In the genomic region with DNA sequence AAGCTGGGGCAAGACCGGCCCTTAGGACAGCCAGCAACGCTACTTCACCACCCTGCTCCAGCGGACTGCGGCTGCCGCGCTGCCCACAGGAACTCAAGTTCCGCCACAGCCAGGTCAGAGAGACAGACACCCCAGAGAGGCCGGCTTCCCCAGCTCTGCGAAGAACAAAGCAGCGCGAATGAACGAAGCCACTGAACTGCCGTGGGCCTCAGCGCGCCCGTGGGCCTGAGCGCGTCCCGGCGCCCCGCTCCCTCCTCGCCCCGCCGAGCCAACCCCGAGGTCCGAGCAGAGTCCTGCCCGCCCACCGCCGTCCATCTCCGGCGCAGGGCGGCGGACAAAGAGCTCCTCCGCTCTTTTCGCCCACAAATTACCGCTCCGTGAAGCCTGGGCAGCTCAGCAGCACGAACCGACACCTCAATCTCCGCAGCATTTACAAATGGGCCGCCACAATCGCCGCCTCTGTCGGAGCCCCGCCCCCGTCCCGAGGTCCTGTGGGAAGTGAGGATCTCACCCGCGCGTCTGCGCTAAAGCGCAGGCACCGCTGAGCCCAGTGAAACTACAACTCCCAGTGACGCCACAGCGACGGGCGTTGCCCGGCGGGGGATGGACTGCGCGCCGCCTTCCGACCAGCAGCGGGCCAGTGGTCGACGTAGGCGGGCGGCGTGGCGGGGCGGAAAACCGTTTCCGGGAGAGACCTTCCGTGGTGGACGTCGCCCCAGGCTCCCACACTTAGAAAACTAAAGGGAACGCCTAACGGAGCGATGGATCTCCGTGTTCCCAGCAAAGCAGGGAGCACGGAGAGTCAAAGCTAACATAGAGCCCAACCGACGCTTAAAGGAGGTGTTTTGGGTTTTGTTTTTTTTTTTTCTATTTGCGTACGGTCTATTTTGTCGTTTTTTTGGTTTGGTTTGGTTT, we compare ENCODE assay signal across 8 cellular contexts.
DNase-seq lines count a peak whose midpoint lies in the region; ATAC-seq, FAIRE-seq and TF ChIP-seq lines count a peak whose summit lies in the region.

No MANE protein-coding gene starts in this region.

- H3K4me3 ChIP-seq in AG04450 (ENCODE audit: low read depth, low read length) (peak overlapping the region; percentile 87), WI38 (ENCODE audit: low read depth, low read length) (peak overlapping the region; percentile 96), bronchial epithelial cell (ENCODE audit: low read depth, low read length) (peak overlapping the region; percentile 82), small intestine (ENCODE audit: low read depth in 1 of 2, low read length in 2 of 2) (peak overlapping the region; percentile 55 to 79)

- TF ChIP-seq CTCF in AG04450 (IDR thresholded peaks at IDR 0.05; ENCODE audit: low read depth, low read length) (no peak), WI38 (IDR thresholded peaks at IDR 0.05; ENCODE audit: low read depth, low read length) (no peak), bronchial epithelial cell (IDR thresholded peaks at IDR 0.05; ENCODE audit: insufficient read depth, low read length, severe bottlenecking) (peak; percentile 17)

- no peaks in the 10 kb centered on the region for H3K4me1 ChIP-seq in small intestine (ENCODE audit: control insufficient read depth in 2 of 2, insufficient read depth in 1 of 2, low read depth in 1 of 2, low read length in 1 of 2)

- FAIRE-seq in bronchial epithelial cell (lab: Jason Lieb, UNC) (no peak), small intestine (lab: Jason Lieb, UNC) (no peak)

- H3K9me3 ChIP-seq in AG04450 (ENCODE audit: control insufficient read depth, insufficient read depth, low read length), result no peaks in the 10 kb centered on the region; the same call in 1 of the 2 replicates
- no peaks in the 10 kb centered on the region for H3K9me3 ChIP-seq in small intestine (ENCODE audit: control insufficient read depth, low read depth)

- POLR2A ChIA-PET in AG04450 (lab: Yijun Ruan, JAX), result no interaction called here

- no peaks in the 10 kb centered on the region for H3K36me3 ChIP-seq in bronchial epithelial cell (ENCODE audit: control insufficient read depth, insufficient read depth, low read length)
- no peaks in the 10 kb centered on the region for H3K36me3 ChIP-seq in small intestine (ENCODE audit: control insufficient read depth in 2 of 2, insufficient read depth in 2 of 2, low read length in 2 of 2)

- peak; percentile 93 for DNase-seq in AG04450 (ENCODE audit: low read depth, low spot score)
- peak; percentile 96 for DNase-seq in NCI-H2227 (lab: John Stamatoyannopoulos, UW; ENCODE audit: unreplicated experiment)
- DNase-seq in bronchial epithelial cell (ENCODE audit: low read depth), result peak; percentile 93
- peak; percentile 95 for DNase-seq in iPS-NIHi11 (ENCODE audit: low spot score)
- peak; percentile 97 for DNase-seq in small intestine

- WGBS in small intestine, 3 donors, result 0 to 1% (median 1%) methylated on average over 78 to 86 of the region's 86 CpGs

- ATAC-seq in GM18873 (IDR thresholded peaks at IDR 0.05; ENCODE audit: low FRiP score, unreplicated experiment) (peak; percentile 78), HG03135 (IDR thresholded peaks at IDR 0.05; ENCODE audit: unreplicated experiment) (peak; percentile 92)

- CTCF ChIA-PET in AG04450 (lab: Charles Lee), result interaction anchor here (0.9 kb wide), 1 partner anchor 11 kb away, joined by 3 read pairs; no protein-coding TSS in a partner anchor

- H3K27me3 ChIP-seq in AG04450 (ENCODE audit: control insufficient read depth, insufficient read depth, low read length) (no peaks in the 10 kb centered on the region), bronchial epithelial cell (ENCODE audit: control insufficient read depth, insufficient read depth, low read length) (no peaks in the 10 kb centered on the region), small intestine (ENCODE audit: control insufficient read depth in 2 of 2, insufficient read depth in 2 of 2, low read length in 2 of 2) (no peaks in the 10 kb centered on the region)

- H3K27ac ChIP-seq in AG04450 (ENCODE audit: low read depth, low read length) (peak overlapping the region; percentile 100), small intestine (ENCODE audit: low read depth in 1 of 2, low read length in 1 of 2) (peak overlapping the region; percentile 95 to 96)

Comparison
In these comparisons a context has a peak if more than half of its experiments do, and no peak if none do; other contexts are left out.
1. Peak in every context shown above with its lines: DNase-seq, ATAC-seq, H3K4me3 ChIP-seq and H3K27ac ChIP-seq.